ENCODE assay signal across 19 cellular contexts in genomic region chr20:53149652-53150205, GRCh38.
DNase-seq lines count a peak whose midpoint lies in the region; ATAC-seq and TF ChIP-seq lines count a peak whose summit lies in the region.
"Had no signal": no experiment of that assay in that cellular context is flagged by ENCODE, and none has a peak within 500 bp of the region (broad histone marks: within the 10 kb centered on the region; RNA-seq: fewer than 3 reads in every experiment).

No MANE protein-coding gene starts in this region.

- H3K9me3 Mint-ChIP-seq in nephron progenitor cell: no peaks in the 10 kb centered on the region
- H3K9me3 Mint-ChIP-seq: activated CD8-positive, alpha-beta T cell treated with anti-CD3 and anti-CD28 coated beads for 36 hours; activated naive CD8-positive, alpha-beta T cell treated with anti-CD3 and anti-CD28 coated beads, Interleukin-2, amount 50 U/mL, for 24 hours had no signal

- no TSS peak for BruUV-seq in A673 (replicated peaks; lab: Mats Ljungman, UMichigan)

- no peaks in the 10 kb centered on the region for H3K36me3 ChIP-seq in A673 (ENCODE audit: insufficient read depth, low read length, poor library complexity, severe bottlenecking)
- no peaks in the 10 kb centered on the region for H3K36me3 ChIP-seq in body of pancreas (replicated peaks in 1 of 2; ENCODE audit: insufficient read depth in 1 of 2, low read depth in 2 of 2)
- H3K36me3 ChIP-seq: BE2C, neutrophil, tibial artery had no signal

- H3K27ac Mint-ChIP-seq in nephron progenitor cell: peak overlapping the region; percentile 29
- H3K27ac Mint-ChIP-seq: activated CD8-positive, alpha-beta T cell treated with anti-CD3 and anti-CD28 coated beads for 36 hours; activated naive CD8-positive, alpha-beta T cell treated with anti-CD3 and anti-CD28 coated beads, Interleukin-2, amount 50 U/mL, for 24 hours had no signal

- peak overlapping the region; percentile 79 for H3K27ac ChIP-seq in A673 (ENCODE audit: low read depth, low read length, poor library complexity, severe bottlenecking)
- H3K27ac ChIP-seq in body of pancreas: no peak overlapping the region
- H3K27ac ChIP-seq: dorsolateral prefrontal cortex, epithelial cell of prostate, foreskin keratinocyte, neutrophil, tibial artery had no signal

- POLR2A ChIA-PET in A673 (lab: Charles Lee; ENCODE audit: low non-redundant PET): interaction anchor here (0.5 to 0.6 kb wide), 2 partner anchors 257 to 591 kb away, joined by 3 to 7 read pairs; no protein-coding TSS in a partner anchor

- peak overlapping the region; percentile 33 for H3K4me3 Mint-ChIP-seq in nephron progenitor cell
- H3K4me3 Mint-ChIP-seq: activated CD8-positive, alpha-beta T cell treated with anti-CD3 and anti-CD28 coated beads for 36 hours; activated naive CD8-positive, alpha-beta T cell treated with anti-CD3 and anti-CD28 coated beads, Interleukin-2, amount 50 U/mL, for 24 hours had no signal

- WGBS in body of pancreas, 2 donors: 63 to 65% methylated on average over 7 of the region's 7 CpGs

- no peaks in the 10 kb centered on the region for H3K9me3 ChIP-seq in A673 (ENCODE audit: low read depth, low read length, poor library complexity, severe bottlenecking)
- H3K9me3 ChIP-seq in body of pancreas: no peaks in the 10 kb centered on the region
- H3K9me3 ChIP-seq: BE2C, neutrophil, tibial artery had no signal

- peaks cover 42% of the 10 kb centered on the region for H3K4me1 ChIP-seq in A673 (ENCODE audit: insufficient read depth, low read length, poor library complexity, severe bottlenecking)
- H3K4me1 ChIP-seq in body of pancreas: no peaks in the 10 kb centered on the region
- H3K4me1 ChIP-seq: foreskin keratinocyte, tibial artery had no signal

- H3K27me3 ChIP-seq in A673 (replicated peaks; ENCODE audit: insufficient read depth, low read depth, low read length, poor library complexity) (no peaks in the 10 kb centered on the region), body of pancreas (no peaks in the 10 kb centered on the region)
- H3K27me3 ChIP-seq: BE2C, foreskin keratinocyte, tibial artery had no signal

- no peak for TF ChIP-seq POLR2A in body of pancreas (IDR thresholded peaks at IDR 0.05)

- peaks cover 13% of the 10 kb centered on the region for H3K36me3 Mint-ChIP-seq in nephron progenitor cell (ENCODE audit: low read depth)

- TF ChIP-seq CTCF in A673 (conservative IDR thresholded peaks at IDR 0.05; ENCODE audit: low read depth, low read length) (no peak), body of pancreas (IDR thresholded peaks at IDR 0.05) (no peak), nephron progenitor cell (IDR thresholded peaks at IDR 0.05) (no peak)

- intact Hi-C loops in A673 (cut with micrococcal nuclease; ENCODE audit: unreplicated experiment): loop anchor here (1.0 to 10.0 kb wide), 4 partner anchors 177 to 795 kb away; partner anchors contain the start of gene TSHZ2
- intact Hi-C loops in body of pancreas (cut with DNase I): no loop called here

- DNase-seq in A673 (ENCODE audit: low spot score): peak; percentile 80
- peak; percentile 13 for DNase-seq in AG08395 (ENCODE audit: low spot score)
- peak in 1 of 4 donors; percentile 8 for DNase-seq in body of pancreas
- DNase-seq in nephron progenitor cell: peak; percentile 16
- DNase-seq in stimulated activated CD4-positive, alpha-beta T cell treated with anti-CD3 and anti-CD28 coated beads, Interleukin-12 subunit alpha, Interleukin-12 subunit beta, amount 100 ng/mL, for 4 hours: no peak
- no peak for DNase-seq in GM03348 (ENCODE audit: low spot score)
- DNase-seq: activated CD8-positive, alpha-beta T cell treated with anti-CD3 and anti-CD28 coated beads for 36 hours; activated naive CD8-positive, alpha-beta T cell treated with anti-CD3 and anti-CD28 coated beads, Interleukin-2, amount 50 U/mL, for 24 hours; BE2C; dorsolateral prefrontal cortex; foreskin keratinocyte; KBM-7; kidney glomerular epithelial cell; NCI-H524; retina; tibial artery had no signal

- no peaks in the 10 kb centered on the region for H3K27me3 Mint-ChIP-seq in nephron progenitor cell (ENCODE audit: low read depth, poor library complexity)

- CTCF ChIA-PET in A673 (lab: Charles Lee): no interaction called here

- peaks cover 56% of the 10 kb centered on the region for H3K4me1 Mint-ChIP-seq in nephron progenitor cell

- H3K4me3 ChIP-seq in A673 (ENCODE audit: low read depth, low read length, poor library complexity, severe bottlenecking): no peak overlapping the region
- H3K4me3 ChIP-seq in body of pancreas: no peak overlapping the region
- H3K4me3 ChIP-seq: dorsolateral prefrontal cortex, tibial artery had no signal

- ATAC-seq in body of pancreas: peak; percentile 42
- no peak for ATAC-seq in HG03159 (IDR thresholded peaks at IDR 0.05; ENCODE audit: unreplicated experiment)
- ATAC-seq: activated CD8-positive, alpha-beta T cell treated with anti-CD3 and anti-CD28 coated beads for 36 hours; activated naive CD8-positive, alpha-beta T cell treated with anti-CD3 and anti-CD28 coated beads, Interleukin-2, amount 50 U/mL, for 24 hours; foreskin keratinocyte had no signal

Comparison
In these comparisons a context has a peak if more than half of its experiments do, and no peak if none do; other contexts are left out.
1. DNase-seq: peak in A673 (single experiment), AG08395 (single experiment) and nephron progenitor cell (single experiment); none in stimulated activated CD4-positive, alpha-beta T cell treated with anti-CD3 and anti-CD28 coated beads, Interleukin-12 subunit alpha, Interleukin-12 subunit beta, amount 100 ng/mL, for 4 hours (single experiment) and GM03348 (single experiment).